ENCODE assay signal across 26 cellular contexts in the genomic region with DNA sequence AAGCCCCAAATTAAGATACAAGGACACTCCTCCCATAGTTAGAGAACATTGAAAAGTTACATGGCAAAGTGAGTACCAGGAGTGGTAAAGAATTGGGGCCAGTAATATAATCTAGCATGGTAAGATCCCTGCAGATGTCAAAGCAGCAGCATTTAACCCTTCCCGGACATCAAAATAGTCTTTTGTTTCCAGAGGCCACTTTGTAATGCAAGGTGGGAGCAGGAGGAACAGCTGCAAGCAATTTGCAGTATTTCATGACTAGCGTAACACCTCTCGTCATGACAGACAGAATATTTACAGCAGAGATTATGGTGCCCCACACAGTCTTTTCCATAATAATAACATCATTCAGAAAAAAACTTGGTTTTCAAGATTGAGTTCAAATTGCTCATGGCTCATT.
DNase-seq lines count a peak whose midpoint lies in the region; ATAC-seq, FAIRE-seq and TF ChIP-seq lines count a peak whose summit lies in the region.
"Had no signal": no experiment of that assay in that cellular context is flagged by ENCODE, and none has a peak within 500 bp of the region (broad histone marks: within the 10 kb centered on the region; RNA-seq: fewer than 3 reads in every experiment).

No MANE protein-coding gene starts in this region.

- H4K91ac ChIP-seq in H1 (replicated peaks; ENCODE audit: insufficient read length, low read length) = no peak overlapping the region

- H3K79me1 ChIP-seq in H1 (ENCODE audit: low read depth, low read length) = no peaks in the 10 kb centered on the region

- H3K4me2 ChIP-seq in GM23338 (peak overlapping the region; percentile 9; the same call in 1 of the 2 replicates), H1 (ENCODE audit: insufficient read depth in 1 of 2, low read depth in 2 of 2, low read length in 2 of 2) (no peak overlapping the region)

- TF ChIP-seq RAD21 in H1 (IDR thresholded peaks at IDR 0.05 in 1 of 2, conservative IDR thresholded peaks at IDR 0.05 in 1 of 2; ENCODE audit: low read depth in 2 of 2, low read length in 2 of 2) = no peak

- H2AK5ac ChIP-seq in H1 (ENCODE audit: low read depth, low read length) = no peak overlapping the region

- H3K27ac ChIP-seq in heart left ventricle (peak overlapping the region in 8 of 12 donors; percentile 13 to 82 (median 52)), GM23338 (ENCODE audit: low read depth) (no peak overlapping the region), H1 (ENCODE audit: low read depth, low read length) (no peak overlapping the region), psoas muscle (peak overlapping the region; percentile 19)
- H3K27ac ChIP-seq: 22Rv1; BLaER1 treated with 17β-estradiol and CSF1 and Interleukin-3, amounts not matched to agents 10 nM and 100 nM; GM23248 had no signal

- H3K4me1 ChIP-seq in heart left ventricle (peaks cover 0 to 34% (median 11%) of the 10 kb centered on the region in 12 donors), GM23338 (ENCODE audit: insufficient read depth) (peaks cover 8% of the 10 kb centered on the region; the same call in 1 of the 2 replicates), H1 (replicated peaks in 1 of 4; ENCODE audit: control insufficient read depth in 3 of 4, insufficient read depth in 4 of 4, low read length in 3 of 4) (peaks cover 0 to 6% (median 0%) of the 10 kb centered on the region in 4 experiments; a peak in 1 of 7 replicates), psoas muscle (peaks cover 22% of the 10 kb centered on the region)
- H3K4me1 ChIP-seq: HAP-1 had no signal

- no peaks in the 10 kb centered on the region for H3F3A ChIP-seq in GM23338 (replicated peaks; ENCODE audit: low read depth)

- no peak overlapping the region for H3K23ac ChIP-seq in H1 (ENCODE audit: insufficient read length)

- peaks cover 16% of the 10 kb centered on the region; the same call in 2 of the 3 replicates for H3K36me3 Mint-ChIP-seq in GM23338 (ENCODE audit: low read depth)
- H3K36me3 Mint-ChIP-seq: CD14-positive monocyte; CD8-positive, alpha-beta memory T cell had no signal

- H3K36me3 ChIP-seq in heart left ventricle (no peaks in the 10 kb centered on the region), GM23338 (ENCODE audit: insufficient read depth) (no peaks in the 10 kb centered on the region; the same call in 1 of the 2 replicates), H1 (ENCODE audit: control insufficient read depth in 2 of 4, insufficient read depth in 4 of 4, low read length in 3 of 4) (no peaks in the 10 kb centered on the region), psoas muscle (ENCODE audit: insufficient read depth in 1 of 2, low read depth in 1 of 2) (no peaks in the 10 kb centered on the region)
- H3K36me3 ChIP-seq: BLaER1 treated with 17β-estradiol and CSF1 and Interleukin-3, amounts not matched to agents 10 nM and 100 nM; HAP-1 had no signal

- no peaks in the 10 kb centered on the region for H3K9me2 ChIP-seq in GM23338 (ENCODE audit: insufficient read depth)

- peaks cover 20% of the 10 kb centered on the region for H3K9me3 Mint-ChIP-seq in GM23338

- no peak for FAIRE-seq in H1 (lab: Jason Lieb, UNC)
- FAIRE-seq: A204.1, D721Med, GM12878, GM19239, H54 had no signal

- H3K18ac ChIP-seq in H1 (ENCODE audit: extremely low read depth, low read length) = no peak overlapping the region

- H3K27me3 ChIP-seq in heart left ventricle = no peaks in the 10 kb centered on the region
- no peaks in the 10 kb centered on the region for H3K27me3 ChIP-seq in GM23338 (ENCODE audit: insufficient read depth)
- H3K27me3 ChIP-seq in H1 (replicated peaks in 1 of 4; ENCODE audit: control insufficient read depth in 3 of 4, extremely low read depth in 1 of 4, insufficient read depth in 3 of 4, low read length in 3 of 4) = no peaks in the 10 kb centered on the region
- H3K27me3 ChIP-seq in psoas muscle (ENCODE audit: insufficient read depth in 3 of 3, low read length in 2 of 3) = no peaks in the 10 kb centered on the region
- H3K27me3 ChIP-seq: BLaER1 treated with 17β-estradiol and CSF1 and Interleukin-3, amounts not matched to agents 10 nM and 100 nM had no signal

- TF ChIP-seq EP300 in H1 (IDR thresholded peaks at IDR 0.05; ENCODE audit: borderline replicate concordance in 1 of 2, low read depth in 2 of 2, low read length in 2 of 2) = no peak

- H2AFZ ChIP-seq in GM23338 (no peak overlapping the region), H1 (ENCODE audit: low read length) (0 out of 2 replicates have a peak overlapping the region, but pooled peaks have one; percentile 16)
- H2AFZ ChIP-seq: GM23248 had no signal

- no peaks in the 10 kb centered on the region for H4K20me1 ChIP-seq in GM23338 (replicated peaks; ENCODE audit: insufficient read depth)
- no peaks in the 10 kb centered on the region for H4K20me1 ChIP-seq in H1 (replicated peaks in 1 of 2; ENCODE audit: control insufficient read depth in 1 of 2, insufficient read depth in 2 of 2, low read length in 2 of 2)
- H4K20me1 ChIP-seq: BLaER1 treated with 17β-estradiol and CSF1 and Interleukin-3, amounts not matched to agents 10 nM and 100 nM had no signal

- H3K4me3 Mint-ChIP-seq in GM23338 = no peak overlapping the region
- H3K4me3 Mint-ChIP-seq: B cell; CD14-positive monocyte; CD4-positive, alpha-beta T cell; CD8-positive, alpha-beta memory T cell; HFFc6 had no signal

- no peak overlapping the region for H2BK120ac ChIP-seq in H1 (replicated peaks; ENCODE audit: low read depth, low read length)

- H3K56ac ChIP-seq in H1 (replicated peaks; ENCODE audit: insufficient read length, low read depth, low read length) = no peak overlapping the region

- no peak overlapping the region for H4K8ac ChIP-seq in H1 (ENCODE audit: extremely low read depth, insufficient read depth, low read length)

- TF ChIP-seq POLR2A in heart left ventricle (IDR thresholded peaks at IDR 0.05) (no peak), H1 (IDR thresholded peaks at IDR 0.05; ENCODE audit: control extremely low read depth in 1 of 2, low read depth in 2 of 2, low read length in 2 of 2) (no peak)

- no peak overlapping the region for H2BK5ac ChIP-seq in H1 (ENCODE audit: low read depth, low read length)

- TF ChIP-seq CTCF in heart left ventricle (IDR thresholded peaks at IDR 0.05) = no peak
- TF ChIP-seq CTCF in GM23338 (conservative IDR thresholded peaks at IDR 0.05; ENCODE audit: low read depth in 2 of 2) = no peak
- TF ChIP-seq CTCF in H1 (IDR thresholded peaks at IDR 0.05; ENCODE audit: control extremely low read depth in 1 of 3, insufficient read depth in 1 of 3, low read depth in 1 of 3, low read length in 3 of 3) = no peak
- no peak for TF ChIP-seq CTCF in psoas muscle (IDR thresholded peaks at IDR 0.05)

- H4K5ac ChIP-seq in H1 (ENCODE audit: insufficient read length, low read depth, low read length) = no peak overlapping the region

- H3K4me3 ChIP-seq in heart left ventricle (no peak overlapping the region), GM23338 (no peak overlapping the region), H1 (ENCODE audit: extremely low read depth in 1 of 4, insufficient read depth in 2 of 4, low read depth in 3 of 4, low read length in 4 of 4) (no peak overlapping the region), psoas muscle (no peak overlapping the region)
- H3K4me3 ChIP-seq: BLaER1 treated with 17β-estradiol and CSF1 and Interleukin-3, amounts not matched to agents 10 nM and 100 nM; GM12878; GM23248; HAP-1 had no signal

- WGBS in heart left ventricle, 4 donors = 67 to 84% (median 69%) methylated on average over 3 of the region's 3 CpGs
- WGBS in H1 (ENCODE audit: extremely low coverage in 1 of 2, insufficient coverage in 1 of 2, insufficient read length in 1 of 2, insufficient replicate concordance in 2 of 2, low coverage in 1 of 2, low lambda C conversion rate in 2 of 2, missing lambda C conversion rate in 1 of 2), 2 experiments = 54% methylated on average over 3 of the region's 3 CpGs; no CpG with 5 or more reads in 1 of the 2 experiments
- 26 to 35% (median 27%) methylated on average over 3 of the region's 3 CpGs for WGBS in psoas muscle, 3 donors

- H3K79me2 ChIP-seq in GM23338 (replicated peaks; ENCODE audit: insufficient read depth) (no peaks in the 10 kb centered on the region), H1 (ENCODE audit: control insufficient read depth in 1 of 2, insufficient read depth in 2 of 2, low read length in 2 of 2) (no peaks in the 10 kb centered on the region)

- no peak overlapping the region for H3K4ac ChIP-seq in H1 (replicated peaks; ENCODE audit: insufficient read length, low read depth, low read length)

- no peak overlapping the region for H3K9ac ChIP-seq in H1 (replicated peaks in 1 of 4; ENCODE audit: extremely low read depth in 1 of 4, low read depth in 3 of 4, low read length in 3 of 4)
- H3K9ac ChIP-seq: BLaER1 treated with 17β-estradiol and CSF1 and Interleukin-3, amounts not matched to agents 10 nM and 100 nM; GM23248 had no signal

- no peaks in the 10 kb centered on the region for H3K23me2 ChIP-seq in H1 (ENCODE audit: low read depth, low read length)

- H3K9me3 ChIP-seq in heart left ventricle (peaks cover 0 to 9% (median 0%) of the 10 kb centered on the region in 12 donors), H1 (ENCODE audit: insufficient read depth in 2 of 2, low read depth in 1 of 2, low read length in 1 of 2) (peaks cover 7 to 12% of the 10 kb centered on the region in 2 experiments), psoas muscle (no peaks in the 10 kb centered on the region)
- H3K9me3 ChIP-seq: HAP-1 had no signal

- CTCF ChIA-PET in H1 (lab: Charles Lee; ENCODE audit: partially characterized antibody) = no interaction called here

- H2BK20ac ChIP-seq in H1 (ENCODE audit: low read length) = no peak overlapping the region

- POLR2A ChIA-PET in H1 (lab: Charles Lee; ENCODE audit: partially characterized antibody) = no interaction called here

- peaks cover 3% of the 10 kb centered on the region for H3K27me3 Mint-ChIP-seq in GM23338 (ENCODE audit: insufficient read depth, low read depth, poor library complexity)
- H3K27me3 Mint-ChIP-seq: B cell; CD4-positive, alpha-beta T cell had no signal

- H3K27ac Mint-ChIP-seq in GM23338 = no peak overlapping the region
- H3K27ac Mint-ChIP-seq: B cell; CD14-positive monocyte; CD4-positive, alpha-beta T cell; CD8-positive, alpha-beta memory T cell; HFFc6 had no signal

- no peak for ATAC-seq in heart left ventricle
- ATAC-seq in Right ventricle myocardium inferior = no peak
- ATAC-seq in GM23338 = peak; percentile 65
- ATAC-seq in psoas muscle = no peak
- ATAC-seq in GM19351 (IDR thresholded peaks at IDR 0.05; ENCODE audit: unreplicated experiment) = no peak
- ATAC-seq: GM12878 had no signal

- intact Hi-C loops in heart left ventricle (cut with DNase I) (no loop called here), Right ventricle myocardium inferior (cut with DNase I) (no loop called here), psoas muscle (cut with DNase I) (no loop called here)

- peaks cover 14% of the 10 kb centered on the region; the same call in 2 of the 3 replicates for H3K4me1 Mint-ChIP-seq in GM23338
- H3K4me1 Mint-ChIP-seq: CD8-positive, alpha-beta memory T cell had no signal

- DNase-seq in heart left ventricle (no peak), Right ventricle myocardium inferior (ENCODE audit: missing footprints) (no peak), GM23338 (ENCODE audit: low spot score) (peak; percentile 32), H1 (ENCODE audit: low read depth in 1 of 2, low spot score in 2 of 2) (no peak), psoas muscle (no peak), SKM-1 (lab: John Stamatoyannopoulos, UW; ENCODE audit: unreplicated experiment) (no peak), iPS-NIHi7 (ENCODE audit: extremely low spot score) (no peak)
- DNase-seq: CD4-positive, alpha-beta T cell; CD8-positive, alpha-beta memory T cell; DMS 273 treated with DMSO at 0.1 percent for 48 hours; DMS79; EL; GDM1; GM23248; HFFc6 had no signal

- H2BK15ac ChIP-seq in H1 (ENCODE audit: low read length) = no peak overlapping the region

- no peak overlapping the region for H3K14ac ChIP-seq in H1 (ENCODE audit: insufficient read length)

- peak overlapping the region; percentile 60; the same call in 1 of the 2 replicates for H2BK12ac ChIP-seq in H1 (ENCODE audit: low read depth, low read length)

Comparison
In these comparisons a context has a peak if more than half of its experiments do, and no peak if none do; other contexts are left out.
1. H3K27ac ChIP-seq: peak in heart left ventricle (8 of 12) and psoas muscle (single experiment); none in GM23338 (single experiment) and H1 (single experiment).